Comparison of ENCODE assay signal across 8 cellular contexts in the genomic region with DNA sequence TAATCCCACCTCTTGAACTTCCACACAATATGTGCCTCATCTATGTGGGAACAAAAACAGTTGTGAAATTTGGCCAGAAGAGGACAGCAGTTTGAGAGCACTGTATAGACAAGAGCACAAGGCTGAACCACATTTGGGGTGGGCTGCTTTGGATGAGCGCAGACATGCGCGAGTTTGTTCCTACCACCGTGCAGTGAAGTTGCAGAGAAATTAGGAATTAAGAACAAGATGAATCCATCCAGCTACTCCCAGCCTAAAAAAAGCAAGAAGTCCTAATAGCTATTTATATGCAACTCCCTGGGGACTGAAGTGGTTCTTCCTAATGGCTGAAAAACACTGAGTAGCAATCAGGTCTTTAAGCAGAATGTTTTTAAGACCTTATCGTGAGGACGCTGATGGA. TPM values are rescaled to one million over a fixed set of nuclear protein-coding genes. Genes with fewer than 3 reads are reported as not detected.
DNase-seq lines count a peak whose midpoint lies in the region; ATAC-seq and TF ChIP-seq lines count a peak whose summit lies in the region.
"Had no signal": no experiment of that assay in that cellular context is flagged by ENCODE, and none has a peak within 500 bp of the region (broad histone marks: within the 10 kb centered on the region; RNA-seq: fewer than 3 reads in every experiment).

No MANE protein-coding gene starts in this region.

- no peaks in the 10 kb centered on the region for H3K36me3 ChIP-seq in OCI-LY7 (ENCODE audit: insufficient read depth, low read length)
- H3K36me3 ChIP-seq: prostate gland had no signal

- peak; percentile 62 for TF ChIP-seq POLR2A in erythroblast (IDR thresholded peaks at IDR 0.05; ENCODE audit: low read length)

- CTCF ChIA-PET in OCI-LY7 (lab: Charles Lee; ENCODE audit: unreplicated experiment) = no interaction called here

- no peak for TF ChIP-seq CTCF in OCI-LY7 (conservative IDR thresholded peaks at IDR 0.05; ENCODE audit: low read length)

- no peak overlapping the region for H3K4me3 ChIP-seq in OCI-LY7 (ENCODE audit: low read depth, low read length, poor library complexity, severe bottlenecking)
- peak overlapping the region; percentile 27 to 45 (median 41) for H3K4me3 ChIP-seq in skin epidermis

- no peaks in the 10 kb centered on the region for H3K79me2 ChIP-seq in OCI-LY7 (ENCODE audit: insufficient read depth, low read depth, low read length)

- H3K4me2 ChIP-seq in OCI-LY7 (ENCODE audit: low read length) = peak overlapping the region; percentile 36; the same call in 1 of the 2 replicates

- H3K4me1 ChIP-seq in OCI-LY7 (ENCODE audit: insufficient read depth, low read length, poor library complexity, severe bottlenecking) = peaks cover 3% of the 10 kb centered on the region
- H3K4me1 ChIP-seq: prostate gland had no signal

- H2AFZ ChIP-seq in OCI-LY7 (ENCODE audit: low read length) = no peak overlapping the region

- no peaks in the 10 kb centered on the region for H4K20me1 ChIP-seq in OCI-LY7 (ENCODE audit: insufficient read depth, low read length)

- DNase-seq in HCEC 1CT (peak; percentile 13), OCI-LY7 (ENCODE audit: low spot score) (no peak), erythroblast (lab: John Stamatoyannopoulos, UW) (peak; percentile 48 to 69), NCI-H2029 (lab: John Stamatoyannopoulos, UW) (no peak), CD1c-positive myeloid dendritic cell (ENCODE audit: extremely low spot score) (no peak)

- H3K9me3 ChIP-seq in OCI-LY7 (ENCODE audit: low read length) = no peaks in the 10 kb centered on the region
- H3K9me3 ChIP-seq: prostate gland had no signal

- BruUV-seq in OCI-LY7 (replicated peaks; lab: Mats Ljungman, UMichigan) = no TSS peak

- H3K9me2 ChIP-seq in OCI-LY7 (ENCODE audit: insufficient read depth, low read length) = no peaks in the 10 kb centered on the region

- ATAC-seq in HG03520 (IDR thresholded peaks at IDR 0.05; ENCODE audit: unreplicated experiment) = no peak

- no peak overlapping the region for H3K27ac ChIP-seq in OCI-LY7 (ENCODE audit: low read depth, low read length, poor library complexity, severe bottlenecking)
- H3K27ac ChIP-seq in skin epidermis = peak overlapping the region in 12 of 21 experiments; percentile 42 to 86 (median 62)
- H3K27ac ChIP-seq: prostate gland had no signal

- intact Hi-C loops in OCI-LY7 (cut with micrococcal nuclease; ENCODE audit: unreplicated experiment) = loop anchor here (5.0 kb wide), 1 partner anchor 92 kb away; no protein-coding TSS in a partner anchor

- POLR2A ChIA-PET in OCI-LY7 (lab: Charles Lee) = interaction anchor here (0.6 to 2.7 kb wide), 3 partner anchors 12 to 89 kb away, joined by 3 to 9 read pairs (median 3); no protein-coding TSS in a partner anchor

RNA-seq across cellular contexts. Expression of gene GAB3, which starts 1.0 kb away (rescaled TPM):
- total RNA-seq in OCI-LY7 (2014; rRNA removed; shearing (Covaris generic)) = 0.09 TPM in 1 of 2 replicates, not detected in the other
- total RNA-seq in OCI-LY7 (2022) = 0.38 and 0.53 TPM in 2 replicates

RNA-seq across cellular contexts. Expression of gene DKC1, which starts 12.8 kb away (rescaled TPM):
- 67.7 and 93.3 TPM in 2 replicates for total RNA-seq in OCI-LY7 (2014; rRNA removed; shearing (Covaris generic))
- 134 and 138 TPM in 2 replicates for total RNA-seq in OCI-LY7 (2022)

RNA-seq across cellular contexts. Expression of gene MPP1, which starts 55.4 kb away (rescaled TPM):
- total RNA-seq in OCI-LY7 (2014; rRNA removed; shearing (Covaris generic)) = 0.75 and 3.5 TPM in 2 replicates
- 1.2 and 2.6 TPM in 2 replicates for total RNA-seq in OCI-LY7 (2022)

Comparison
In these comparisons a context has a peak if more than half of its experiments do, and no peak if none do; other contexts are left out.
1. DNase-seq: peak in HCEC 1CT (single experiment) and erythroblast (2 of 2); none in OCI-LY7 (single experiment), NCI-H2029 (single experiment) and CD1c-positive myeloid dendritic cell (single experiment).